ENCODE assay signal across 17 cellular contexts in the genomic region with DNA sequence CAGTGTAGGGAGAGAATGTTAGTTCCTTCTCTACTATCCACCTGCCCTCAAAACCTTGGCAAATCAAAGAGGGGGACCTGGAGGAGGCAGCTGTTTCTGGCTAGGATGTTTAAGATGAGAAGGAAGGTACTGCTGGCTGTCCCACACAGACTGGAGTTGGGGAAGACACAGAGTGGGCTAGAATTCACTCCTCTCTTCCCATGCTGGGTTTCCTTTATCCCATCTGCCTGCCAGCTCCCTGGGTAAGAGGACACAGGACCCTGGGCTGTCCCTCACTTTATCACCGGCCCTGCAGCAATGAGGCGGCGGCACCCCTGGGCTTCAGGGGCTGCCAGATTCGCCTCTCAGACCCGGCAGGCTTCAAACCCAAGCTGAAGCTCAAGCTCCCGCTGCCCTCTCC.
"Had no signal": no experiment of that assay in that cellular context is flagged by ENCODE, and none has a peak within 500 bp of the region (broad histone marks: within the 10 kb centered on the region; RNA-seq: fewer than 3 reads in every experiment).

No MANE protein-coding gene starts in this region.

- H3K4me1 ChIP-seq: pancreas, right lobe of liver had no signal

- H3K4me3 Mint-ChIP-seq: activated CD8-positive, alpha-beta T cell treated with anti-CD3 and anti-CD28 coated beads for 36 hours; activated naive CD4-positive, alpha-beta T cell treated with anti-CD3 and anti-CD28 coated beads, Interleukin-2, amount 10 ng/mL, durations not matched to agents 7 days and 5 days; immature natural killer cell; stimulated activated effector memory CD8-positive, alpha-beta T cell treated with anti-CD3 and anti-CD28 coated beads, Interleukin-12 subunit alpha, Interleukin-12 subunit beta, amount 100 ng/mL, for 72 hours had no signal

- FAIRE-seq: pancreas, small intestine had no signal

- H3K27me3 Mint-ChIP-seq: activated CD8-positive, alpha-beta T cell treated with anti-CD3 and anti-CD28 coated beads for 36 hours; activated naive CD4-positive, alpha-beta T cell treated with anti-CD3 and anti-CD28 coated beads, Interleukin-2, amount 10 ng/mL, durations not matched to agents 7 days and 5 days had no signal

- H3K27ac Mint-ChIP-seq: activated CD8-positive, alpha-beta T cell treated with anti-CD3 and anti-CD28 coated beads for 36 hours; activated T-helper 2 cell treated with anti-CD3 and anti-CD28 coated beads, Interferon-gamma antibody, Interleukin-2, Interleukin-4, amounts not matched to agents 10 μg/mL and 5 μg/mL and 100 μg/mL, durations not matched to agents 14 hours and 24 hours and 36 hours; stimulated activated effector memory CD8-positive, alpha-beta T cell treated with anti-CD3 and anti-CD28 coated beads, Interleukin-12 subunit alpha, Interleukin-12 subunit beta, amount 100 ng/mL, for 72 hours had no signal

- H3K27ac ChIP-seq: ascending aorta, pancreas, right lobe of liver had no signal

- DNase-seq: activated CD4-positive, alpha-beta T cell treated with anti-CD3 and anti-CD28 coated beads for 48 hours; activated CD4-positive, CD25-positive, alpha-beta regulatory T cell; activated CD8-positive, alpha-beta T cell treated with anti-CD3 and anti-CD28 coated beads for 36 hours; activated naive CD4-positive, alpha-beta T cell treated with anti-CD3 and anti-CD28 coated beads, Interleukin-2, amount 10 ng/mL, durations not matched to agents 7 days and 5 days; activated T-cell treated with anti-CD3 and anti-CD28 coated beads, Interleukin-2, amount 50 U/mL, for 1 hour; cerebellar nuclear complex; effector CD4-positive, alpha-beta T cell; immature natural killer cell; midbrain; pancreas; SK-N-SH; small intestine; stimulated activated CD4-positive, alpha-beta T cell treated with anti-CD3 and anti-CD28 coated beads, Interleukin-4, amount 100 ng/mL, for 24 hours had no signal

- H3K4me1 Mint-ChIP-seq: stimulated activated effector memory CD8-positive, alpha-beta T cell treated with anti-CD3 and anti-CD28 coated beads, Interleukin-12 subunit alpha, Interleukin-12 subunit beta, amount 100 ng/mL, for 72 hours had no signal

- H3K27me3 ChIP-seq: ascending aorta, pancreas, right lobe of liver had no signal

- ATAC-seq: activated CD8-positive, alpha-beta T cell treated with anti-CD3 and anti-CD28 coated beads for 36 hours; pancreas; right lobe of liver; stimulated activated effector memory CD8-positive, alpha-beta T cell treated with anti-CD3 and anti-CD28 coated beads, Interleukin-12 subunit alpha, Interleukin-12 subunit beta, amount 100 ng/mL, for 72 hours had no signal

- H3K9me3 ChIP-seq: ascending aorta, pancreas had no signal

- H3K4me3 ChIP-seq: ascending aorta, pancreas, right lobe of liver had no signal
